ENCODE assay signal across 8 cellular contexts in the genomic region with DNA sequence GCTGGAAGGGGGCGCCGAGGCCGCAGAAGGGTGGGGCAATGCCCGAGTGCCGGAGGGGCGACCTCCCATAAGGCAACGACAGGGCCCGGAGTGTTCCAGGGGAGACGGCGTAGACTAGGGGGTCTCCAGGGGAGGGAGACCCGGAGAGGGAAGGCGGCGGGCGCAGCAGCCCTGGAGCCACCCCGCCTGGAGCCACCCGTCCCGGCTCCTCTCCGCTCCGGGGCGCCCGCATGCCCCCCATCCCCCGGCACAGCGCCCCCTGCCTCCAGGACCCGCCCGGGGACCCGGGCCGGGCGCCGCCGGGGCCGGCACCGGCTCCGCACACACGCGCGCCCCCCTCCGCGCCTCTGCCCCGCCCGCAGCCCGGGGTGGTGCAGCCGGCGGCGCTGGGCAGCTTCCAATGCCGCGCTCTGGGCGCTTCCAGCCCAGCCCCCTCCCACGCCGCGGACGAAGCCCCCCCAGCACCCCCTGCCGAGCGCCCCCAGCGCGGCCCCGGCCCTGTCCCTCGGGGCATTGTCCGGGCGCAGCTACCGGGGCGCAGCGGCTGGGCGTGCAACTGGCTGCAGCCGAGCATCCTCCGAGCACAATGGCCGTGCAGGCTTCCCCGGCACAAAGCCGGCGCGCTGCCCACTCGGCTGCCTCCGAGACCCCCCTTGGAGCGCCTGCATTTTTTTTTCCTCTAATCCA. TPM values are rescaled to one million over a fixed set of nuclear protein-coding genes. Genes with fewer than 3 reads are reported as not detected.
DNase-seq lines count a peak whose midpoint lies in the region; ATAC-seq and TF ChIP-seq lines count a peak whose summit lies in the region.

No MANE protein-coding gene starts in this region.

- peak overlapping the region; percentile 48 for H3K4me3 Mint-ChIP-seq in activated CD4-positive, alpha-beta memory T cell treated with anti-CD3 and anti-CD28 coated beads for 36 hours
- no peak overlapping the region for H3K4me3 Mint-ChIP-seq in activated CD4-positive, alpha-beta memory T cell treated with anti-CD3 and anti-CD28 coated beads, Interleukin-2, amount 10 ng/mL, durations not matched to agents 7 days and 5 days

- CTCF ChIA-PET in activated CD4-positive, alpha-beta memory T cell treated with anti-CD3 and anti-CD28 coated beads for 36 hours (lab: Charles Lee) = no interaction called here
- CTCF ChIA-PET in activated CD4-positive, alpha-beta memory T cell treated with anti-CD3 and anti-CD28 coated beads, Interleukin-2, amount 10 ng/mL, durations not matched to agents 7 days and 5 days (lab: Charles Lee) = no interaction called here

- intact Hi-C loops in activated CD4-positive, alpha-beta memory T cell treated with anti-CD3 and anti-CD28 coated beads for 36 hours (cut with micrococcal nuclease) = no loop called here
- intact Hi-C loops in ovary (cut with DNase I) = no loop called here

- POLR2A ChIA-PET in activated CD4-positive, alpha-beta memory T cell treated with anti-CD3 and anti-CD28 coated beads for 36 hours (lab: Charles Lee) = no interaction called here
- POLR2A ChIA-PET in activated CD4-positive, alpha-beta memory T cell treated with anti-CD3 and anti-CD28 coated beads, Interleukin-2, amount 10 ng/mL, durations not matched to agents 7 days and 5 days (lab: Charles Lee) = no interaction called here

- DNase-seq in activated CD4-positive, alpha-beta memory T cell treated with anti-CD3 and anti-CD28 coated beads for 36 hours = no peak
- DNase-seq in activated CD4-positive, alpha-beta memory T cell treated with anti-CD3 and anti-CD28 coated beads, Interleukin-2, amount 10 ng/mL, durations not matched to agents 7 days and 5 days = no peak
- DNase-seq in foreskin fibroblast = peak in 1 of 2 donors; percentile 28
- DNase-seq in ovary = peak in 3 of 5 donors; percentile 12 to 45 (median 42)
- no peak for DNase-seq in cerebellar nuclear complex (lab: John Stamatoyannopoulos, UW)
- DNase-seq in GM19240 (ENCODE audit: insufficient read length, low spot score) = no peak

- no peak overlapping the region for H3K27ac Mint-ChIP-seq in activated CD4-positive, alpha-beta memory T cell treated with anti-CD3 and anti-CD28 coated beads for 36 hours
- H3K27ac Mint-ChIP-seq in activated CD4-positive, alpha-beta memory T cell treated with anti-CD3 and anti-CD28 coated beads, Interleukin-2, amount 10 ng/mL, durations not matched to agents 7 days and 5 days = no peak overlapping the region

- H3K36me3 Mint-ChIP-seq in activated CD4-positive, alpha-beta memory T cell treated with anti-CD3 and anti-CD28 coated beads for 36 hours = no peaks in the 10 kb centered on the region
- H3K36me3 Mint-ChIP-seq in activated CD4-positive, alpha-beta memory T cell treated with anti-CD3 and anti-CD28 coated beads, Interleukin-2, amount 10 ng/mL, durations not matched to agents 7 days and 5 days (ENCODE audit: low read depth) = peaks cover 4% of the 10 kb centered on the region

- no peak for TF ChIP-seq POLR2A in ovary (IDR thresholded peaks at IDR 0.05)

- TF ChIP-seq EP300 in ovary (IDR thresholded peaks at IDR 0.05) = no peak

- TF ChIP-seq CTCF in VCaP (conservative IDR thresholded peaks at IDR 0.05) (peak; percentile 51), foreskin fibroblast (IDR thresholded peaks at IDR 0.05; ENCODE audit: low read depth, low read length) (no peak), ovary (IDR thresholded peaks at IDR 0.05) (no peak)

- H3K4me1 ChIP-seq in ovary (ENCODE audit: insufficient read depth) = no peaks in the 10 kb centered on the region

- H3K27me3 Mint-ChIP-seq in activated CD4-positive, alpha-beta memory T cell treated with anti-CD3 and anti-CD28 coated beads for 36 hours = peaks cover 51% of the 10 kb centered on the region
- peaks cover 53% of the 10 kb centered on the region for H3K27me3 Mint-ChIP-seq in activated CD4-positive, alpha-beta memory T cell treated with anti-CD3 and anti-CD28 coated beads, Interleukin-2, amount 10 ng/mL, durations not matched to agents 7 days and 5 days

- H3K36me3 ChIP-seq in ovary = no peaks in the 10 kb centered on the region

- peak overlapping the region; percentile 60 to 62 for H3K4me3 ChIP-seq in foreskin fibroblast (ENCODE audit: low read depth in 1 of 2, low read length in 2 of 2)
- peak overlapping the region; percentile 42 for H3K4me3 ChIP-seq in ovary

- H3K27ac ChIP-seq in VCaP (peak overlapping the region; percentile 68), ovary (no peak overlapping the region)

- peaks cover 15% of the 10 kb centered on the region for H3K4me1 Mint-ChIP-seq in activated CD4-positive, alpha-beta memory T cell treated with anti-CD3 and anti-CD28 coated beads for 36 hours (ENCODE audit: low read depth)
- peaks cover 9% of the 10 kb centered on the region for H3K4me1 Mint-ChIP-seq in activated CD4-positive, alpha-beta memory T cell treated with anti-CD3 and anti-CD28 coated beads, Interleukin-2, amount 10 ng/mL, durations not matched to agents 7 days and 5 days

- no peaks in the 10 kb centered on the region for H3K9me3 ChIP-seq in ovary

- H3K27me3 ChIP-seq in ovary = no peaks in the 10 kb centered on the region

- WGBS in ovary, 3 donors = 0% methylated on average over 24 to 73 of the region's 73 CpGs

- ATAC-seq in GM18498 (IDR thresholded peaks at IDR 0.05; ENCODE audit: unreplicated experiment) = no peak

- no peaks in the 10 kb centered on the region for H3K9me3 Mint-ChIP-seq in activated CD4-positive, alpha-beta memory T cell treated with anti-CD3 and anti-CD28 coated beads for 36 hours
- no peaks in the 10 kb centered on the region for H3K9me3 Mint-ChIP-seq in activated CD4-positive, alpha-beta memory T cell treated with anti-CD3 and anti-CD28 coated beads, Interleukin-2, amount 10 ng/mL, durations not matched to agents 7 days and 5 days

RNA-seq across cellular contexts. Expression of gene PTPRS, which starts 0.5 kb away (rescaled TPM):
- under 1 TPM; 0.39 to 0.69 TPM for total RNA-seq in activated CD4-positive, alpha-beta memory T cell treated with anti-CD3 and anti-CD28 coated beads for 36 hours
- not detected for total RNA-seq in activated CD4-positive, alpha-beta memory T cell treated with anti-CD3 and anti-CD28 coated beads, Interleukin-2, amount 10 ng/mL, durations not matched to agents 7 days and 5 days
- total RNA-seq in ovary = 100 to 1,000 TPM; 137 to 196 (median 170) TPM
- 10 to 100 TPM; 12.3 to 37.4 TPM for polyA plus RNA-seq in ovary

Comparison
In these comparisons a context has a peak if more than half of its experiments do, and no peak if none do; other contexts are left out.
1. DNase-seq: peak in ovary (3 of 5); none in activated CD4-positive, alpha-beta memory T cell treated with anti-CD3 and anti-CD28 coated beads for 36 hours (single experiment), activated CD4-positive, alpha-beta memory T cell treated with anti-CD3 and anti-CD28 coated beads, Interleukin-2, amount 10 ng/mL, durations not matched to agents 7 days and 5 days (single experiment), cerebellar nuclear complex (0 of 2) and GM19240 (single experiment).
2. RNA of gene PTPRS, which starts 0.5 kb away (total RNA-seq): 137 to 196 TPM in ovary; 0.39 to 0.69 TPM in activated CD4-positive, alpha-beta memory T cell treated with anti-CD3 and anti-CD28 coated beads for 36 hours and not detected in activated CD4-positive, alpha-beta memory T cell treated with anti-CD3 and anti-CD28 coated beads, Interleukin-2, amount 10 ng/mL, durations not matched to agents 7 days and 5 days; every median in the first group is over 10 times any median in the second.